In the genomic region with DNA sequence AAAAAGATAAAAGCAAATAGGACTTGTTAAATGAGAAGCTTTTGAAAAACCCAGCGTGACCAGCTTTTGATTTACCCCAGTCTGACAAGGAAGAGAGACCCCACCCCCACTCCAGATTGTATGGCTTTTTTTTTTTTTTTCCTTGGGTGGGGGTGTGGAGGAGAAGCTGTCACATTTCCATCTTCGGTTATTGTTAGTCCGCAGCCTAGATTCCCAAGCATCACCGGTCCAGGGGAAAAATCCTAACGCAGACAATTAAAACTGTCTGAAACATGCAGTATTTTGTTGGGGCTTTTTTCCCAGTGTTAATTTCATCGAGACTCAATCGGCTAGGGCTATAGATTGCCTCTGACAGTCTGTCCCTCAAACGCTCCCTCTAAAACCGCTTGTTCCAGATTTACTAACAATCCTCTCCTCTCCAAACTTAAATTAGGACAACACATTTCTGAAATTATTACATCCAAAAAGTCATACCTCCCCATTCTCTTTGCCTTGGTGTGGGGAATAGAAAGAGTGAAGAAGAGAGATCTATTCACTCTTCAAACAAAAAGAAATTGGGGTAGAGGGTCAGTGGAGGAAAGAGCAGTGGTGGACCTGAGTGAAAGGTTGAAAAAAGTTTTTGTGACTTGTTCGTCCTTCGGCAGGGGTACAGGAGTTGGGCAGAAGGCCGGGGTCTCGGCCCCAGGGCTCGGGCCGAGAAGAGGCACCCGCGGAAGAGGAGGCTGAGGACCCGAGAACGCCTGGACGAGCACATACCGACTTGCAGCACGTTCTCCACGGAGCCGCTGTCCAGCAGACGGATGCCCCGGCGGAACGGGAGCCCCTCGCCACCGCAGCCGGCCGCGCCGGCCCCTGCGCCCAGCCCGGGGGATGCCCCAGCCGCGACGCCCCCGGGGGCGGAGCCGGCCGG, we compare ENCODE assay signal across 2 cellular contexts.
TF ChIP-seq lines count a peak whose summit lies in the region.

No MANE protein-coding gene starts in this region.

TF ChIP-seq in WTC11, 78 proteins besides CTCF, POLR2A, EP300 and RAD21:
- TF ChIP-seq, protein P1, sequence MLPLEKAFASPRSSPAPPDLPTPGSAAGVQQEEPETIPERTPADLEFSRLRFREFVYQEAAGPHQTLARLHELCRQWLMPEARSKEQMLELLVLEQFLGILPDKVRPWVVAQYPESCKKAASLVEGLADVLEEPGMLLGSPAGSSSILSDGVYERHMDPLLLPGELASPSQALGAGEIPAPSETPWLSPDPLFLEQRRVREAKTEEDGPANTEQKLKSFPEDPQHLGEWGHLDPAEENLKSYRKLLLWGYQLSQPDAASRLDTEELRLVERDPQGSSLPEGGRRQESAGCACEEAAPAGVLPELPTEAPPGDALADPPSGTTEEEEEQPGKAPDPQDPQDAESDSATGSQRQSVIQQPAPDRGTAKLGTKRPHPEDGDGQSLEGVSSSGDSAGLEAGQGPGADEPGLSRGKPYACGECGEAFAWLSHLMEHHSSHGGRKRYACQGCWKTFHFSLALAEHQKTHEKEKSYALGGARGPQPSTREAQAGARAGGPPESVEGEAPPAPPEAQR (CRISPR knock-in tag; IDR thresholded peaks at IDR 0.05), result no peak
- no peak for TF ChIP-seq MYBL2 (CRISPR knock-in tag; IDR thresholded peaks at IDR 0.05)
- no peak for TF ChIP-seq ZNF317 (CRISPR knock-in tag; IDR thresholded peaks at IDR 0.05; ENCODE audit: borderline replicate concordance, low read depth)
- TF ChIP-seq ZNF532 (CRISPR knock-in tag; IDR thresholded peaks at IDR 0.05; ENCODE audit: borderline replicate concordance), result no peak
- TF ChIP-seq, protein P2, sequence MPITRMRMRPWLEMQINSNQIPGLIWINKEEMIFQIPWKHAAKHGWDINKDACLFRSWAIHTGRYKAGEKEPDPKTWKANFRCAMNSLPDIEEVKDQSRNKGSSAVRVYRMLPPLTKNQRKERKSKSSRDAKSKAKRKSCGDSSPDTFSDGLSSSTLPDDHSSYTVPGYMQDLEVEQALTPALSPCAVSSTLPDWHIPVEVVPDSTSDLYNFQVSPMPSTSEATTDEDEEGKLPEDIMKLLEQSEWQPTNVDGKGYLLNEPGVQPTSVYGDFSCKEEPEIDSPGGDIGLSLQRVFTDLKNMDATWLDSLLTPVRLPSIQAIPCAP (CRISPR knock-in tag; IDR thresholded peaks at IDR 0.05), result no peak
- TF ChIP-seq, protein P3, sequence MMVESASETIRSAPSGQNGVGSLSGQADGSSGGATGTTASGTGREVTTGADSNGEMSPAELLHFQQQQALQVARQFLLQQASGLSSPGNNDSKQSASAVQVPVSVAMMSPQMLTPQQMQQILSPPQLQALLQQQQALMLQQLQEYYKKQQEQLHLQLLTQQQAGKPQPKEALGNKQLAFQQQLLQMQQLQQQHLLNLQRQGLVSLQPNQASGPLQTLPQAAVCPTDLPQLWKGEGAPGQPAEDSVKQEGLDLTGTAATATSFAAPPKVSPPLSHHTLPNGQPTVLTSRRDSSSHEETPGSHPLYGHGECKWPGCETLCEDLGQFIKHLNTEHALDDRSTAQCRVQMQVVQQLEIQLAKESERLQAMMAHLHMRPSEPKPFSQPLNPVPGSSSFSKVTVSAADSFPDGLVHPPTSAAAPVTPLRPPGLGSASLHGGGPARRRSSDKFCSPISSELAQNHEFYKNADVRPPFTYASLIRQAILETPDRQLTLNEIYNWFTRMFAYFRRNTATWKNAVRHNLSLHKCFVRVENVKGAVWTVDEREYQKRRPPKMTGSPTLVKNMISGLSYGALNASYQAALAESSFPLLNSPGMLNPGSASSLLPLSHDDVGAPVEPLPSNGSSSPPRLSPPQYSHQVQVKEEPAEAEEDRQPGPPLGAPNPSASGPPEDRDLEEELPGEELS (CRISPR knock-in tag; IDR thresholded peaks at IDR 0.05), result 0 out of 2 replicates have a peak, but pooled peaks have one; percentile 24
TF ChIP-seq in WTC11: peak in this region for 1.

TF ChIP-seq in H1, 55 proteins besides CTCF, POLR2A, EP300 and RAD21:
- TF ChIP-seq NANOG (IDR thresholded peaks at IDR 0.05; ENCODE audit: insufficient read depth, low read depth, low read length, poor library complexity, severe bottlenecking) (no peak), SIRT6 (IDR thresholded peaks at IDR 0.05; ENCODE audit: low read length) (no peak), SIN3A (conservative IDR thresholded peaks at IDR 0.05 in 1 of 2, IDR thresholded peaks at IDR 0.05 in 1 of 2; ENCODE audit: low read depth in 1 of 2, low read length in 2 of 2) (peak in 1 of 2 experiments; percentile 47; a peak in 2 of 4 replicates), EZH2 (IDR thresholded peaks at IDR 0.05; ENCODE audit: low read depth, low read length, severe bottlenecking) (peak; percentile 37), KDM4A (IDR thresholded peaks at IDR 0.05; ENCODE audit: low read depth, low read length, severe bottlenecking) (no peak), SRF (IDR thresholded peaks at IDR 0.05; ENCODE audit: low read depth, low read length) (no peak), JUND (IDR thresholded peaks at IDR 0.05; ENCODE audit: low read length) (no peak), USF2 (IDR thresholded peaks at IDR 0.05; ENCODE audit: low read length) (no peak), CEBPB (IDR thresholded peaks at IDR 0.05; ENCODE audit: low read depth, low read length) (no peak)
- TF ChIP-seq, protein P4, sequence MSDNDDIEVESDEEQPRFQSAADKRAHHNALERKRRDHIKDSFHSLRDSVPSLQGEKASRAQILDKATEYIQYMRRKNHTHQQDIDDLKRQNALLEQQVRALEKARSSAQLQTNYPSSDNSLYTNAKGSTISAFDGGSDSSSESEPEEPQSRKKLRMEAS (IDR thresholded peaks at IDR 0.05), result 0 out of 2 replicates have a peak, but pooled peaks have one; percentile 43
